In the genomic region with DNA sequence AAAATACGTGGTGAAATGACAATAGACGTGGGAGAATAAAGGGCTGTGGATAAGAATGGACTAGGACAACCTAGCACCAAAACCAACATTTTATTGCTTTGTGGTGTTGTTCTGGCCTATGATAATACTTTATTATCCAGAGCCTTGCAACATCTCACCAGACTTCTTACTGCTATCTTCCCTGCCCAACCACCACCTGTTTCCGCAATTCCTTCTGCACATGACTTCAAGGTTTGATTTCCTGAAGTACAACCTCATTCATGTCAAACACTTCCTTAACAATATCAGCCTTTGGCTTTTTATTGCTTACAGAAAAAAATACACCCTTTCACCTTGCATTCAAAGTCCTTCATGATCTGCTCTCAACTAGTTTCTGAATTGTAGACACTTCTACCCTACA, we compare ENCODE assay signal across 31 cellular contexts.
"Had no signal": no experiment of that assay in that cellular context is flagged by ENCODE, and none has a peak within 500 bp of the region (broad histone marks: within the 10 kb centered on the region; RNA-seq: fewer than 3 reads in every experiment).

No MANE protein-coding gene starts in this region.

- H3K27ac Mint-ChIP-seq: activated naive CD8-positive, alpha-beta T cell treated with anti-CD3 and anti-CD28 coated beads for 36 hours; activated T-cell treated with anti-CD3 and anti-CD28 coated beads, Interleukin-2, amount 50 U/mL, for 72 hours; immature natural killer cell; memory B cell; natural killer cell treated with Interleukin-12 subunit alpha and Interleukin-12 subunit beta and Interleukin-15 and Interleukin-18, amount 100 ng/mL, for 72 hours; stimulated activated memory B cell treated with anti-CD40 and anti-IgM and Interleukin-4, amounts not matched to agents 10 μg/mL and 1 μg/mL and 100 μg/mL, for 72 hours; stimulated activated naive CD8-positive, alpha-beta T cell treated with anti-CD3 and anti-CD28 coated beads, Interleukin-15, amount 100 ng/mL, for 72 hours had no signal

- H3K4me2 ChIP-seq: smooth muscle cell had no signal

- H3K4me3 ChIP-seq: adrenal gland, body of pancreas, gastroesophageal sphincter, psoas muscle, sigmoid colon, smooth muscle cell, upper lobe of right lung had no signal

- H3K36me3 Mint-ChIP-seq: activated naive CD8-positive, alpha-beta T cell treated with anti-CD3 and anti-CD28 coated beads for 36 hours; immature natural killer cell; memory B cell; natural killer cell treated with Interleukin-12 subunit alpha and Interleukin-12 subunit beta and Interleukin-15 and Interleukin-18, amount 100 ng/mL, for 72 hours; stimulated activated memory B cell treated with anti-CD40 and anti-IgM and Interleukin-4, amounts not matched to agents 10 μg/mL and 1 μg/mL and 100 μg/mL, for 72 hours had no signal

- H3K9me3 Mint-ChIP-seq: activated naive CD8-positive, alpha-beta T cell treated with anti-CD3 and anti-CD28 coated beads for 36 hours; activated T-cell treated with anti-CD3 and anti-CD28 coated beads, Interleukin-2, amount 50 U/mL, for 72 hours; immature natural killer cell; memory B cell; natural killer cell treated with Interleukin-12 subunit alpha and Interleukin-12 subunit beta and Interleukin-15 and Interleukin-18, amount 100 ng/mL, for 72 hours; stimulated activated memory B cell treated with anti-CD40 and anti-IgM and Interleukin-4, amounts not matched to agents 10 μg/mL and 1 μg/mL and 100 μg/mL, for 72 hours; stimulated activated naive CD8-positive, alpha-beta T cell treated with anti-CD3 and anti-CD28 coated beads, Interleukin-15, amount 100 ng/mL, for 72 hours had no signal

- H3K27me3 Mint-ChIP-seq: activated naive CD8-positive, alpha-beta T cell treated with anti-CD3 and anti-CD28 coated beads for 36 hours; memory B cell; stimulated activated memory B cell treated with anti-CD40 and anti-IgM and Interleukin-4, amounts not matched to agents 10 μg/mL and 1 μg/mL and 100 μg/mL, for 72 hours; stimulated activated naive CD8-positive, alpha-beta T cell treated with anti-CD3 and anti-CD28 coated beads, Interleukin-15, amount 100 ng/mL, for 72 hours had no signal

- DNase-seq: activated CD4-positive, alpha-beta T cell treated with anti-CD3 and anti-CD28 coated beads for 4 hours; activated CD4-positive, alpha-beta T cell treated with anti-CD3 and anti-CD28 coated beads, Interleukin-2, amount 50 U/mL, for 4 hours; activated effector memory CD4-positive, alpha-beta T cell treated with Interleukin-2 at 50 U/mL for 16 hours; activated naive CD4-positive, alpha-beta T cell treated with Interleukin-2 at 50 U/mL for 16 hours; activated naive CD8-positive, alpha-beta T cell treated with anti-CD3 and anti-CD28 coated beads for 36 hours; activated T-cell treated with anti-CD3 and anti-CD28 coated beads for 4 hours; activated T-cell treated with anti-CD3 and anti-CD28 coated beads, Interleukin-2, amount 50 U/mL, for 72 hours; adrenal gland; aorta; cortex of kidney; head of caudate nucleus; hypothalamus; immature natural killer cell; kidney; psoas muscle; sigmoid colon; stimulated activated CD4-positive, alpha-beta T cell treated with anti-CD3 and anti-CD28 coated beads, Interleukin-1b, Interleukin-23, amount 100 ng/mL, for 48 hours; stimulated activated CD4-positive, alpha-beta T cell treated with anti-CD3 and anti-CD28 coated beads, Interleukin-4, amount 100 ng/mL, for 4 hours; stimulated activated CD8-positive, alpha-beta memory T cell treated with anti-CD3 and anti-CD28 coated beads, Interleukin-4, amount 100 ng/mL, for 48 hours; stimulated activated naive CD8-positive, alpha-beta T cell treated with anti-CD3 and anti-CD28 coated beads, Interleukin-15, amount 100 ng/mL, for 72 hours; substantia nigra; T-helper 2 cell; upper lobe of right lung had no signal

- H3K36me3 ChIP-seq: adrenal gland, gastroesophageal sphincter, neutrophil, sigmoid colon, upper lobe of right lung had no signal

- H3K27ac ChIP-seq: adrenal gland, body of pancreas, gastroesophageal sphincter, neutrophil, psoas muscle, sigmoid colon, upper lobe of right lung, VCaP had no signal

- H3K9me3 ChIP-seq: adrenal gland, body of pancreas, gastroesophageal sphincter, neutrophil, psoas muscle, sigmoid colon, upper lobe of right lung had no signal

- H3K4me1 ChIP-seq: adrenal gland, body of pancreas, gastroesophageal sphincter, psoas muscle, upper lobe of right lung had no signal

- H3K4me1 Mint-ChIP-seq: stimulated activated memory B cell treated with anti-CD40 and anti-IgM and Interleukin-4, amounts not matched to agents 10 μg/mL and 1 μg/mL and 100 μg/mL, for 72 hours had no signal

- H3K27me3 ChIP-seq: body of pancreas, gastroesophageal sphincter, neutrophil, sigmoid colon, upper lobe of right lung had no signal

- H3K4me3 Mint-ChIP-seq: activated naive CD8-positive, alpha-beta T cell treated with anti-CD3 and anti-CD28 coated beads for 36 hours; activated T-cell treated with anti-CD3 and anti-CD28 coated beads, Interleukin-2, amount 50 U/mL, for 72 hours; immature natural killer cell; memory B cell; natural killer cell treated with Interleukin-12 subunit alpha and Interleukin-12 subunit beta and Interleukin-15 and Interleukin-18, amount 100 ng/mL, for 72 hours; stimulated activated memory B cell treated with anti-CD40 and anti-IgM and Interleukin-4, amounts not matched to agents 10 μg/mL and 1 μg/mL and 100 μg/mL, for 72 hours; stimulated activated naive CD8-positive, alpha-beta T cell treated with anti-CD3 and anti-CD28 coated beads, Interleukin-15, amount 100 ng/mL, for 72 hours had no signal
